15 cellular contexts compared by ENCODE assay signal in the genomic region with DNA sequence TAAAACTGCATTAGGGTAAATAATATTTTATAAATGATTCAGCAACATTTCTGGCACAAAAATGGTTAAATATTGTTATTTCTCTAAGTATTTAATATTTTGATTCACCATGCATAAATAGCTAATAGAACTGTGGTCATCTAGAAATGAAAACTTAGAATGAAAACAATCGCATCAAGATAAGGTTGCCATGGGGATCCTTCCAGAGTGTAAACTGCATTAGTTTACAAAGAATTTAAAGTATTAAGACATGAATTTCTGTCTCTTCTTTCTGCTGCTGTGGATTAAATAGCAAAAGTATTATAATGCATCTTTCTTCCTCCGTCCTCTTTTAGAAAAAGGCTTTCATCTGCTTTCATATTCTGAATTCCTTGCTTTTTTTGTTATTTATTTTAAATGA.
"Had no signal": no experiment of that assay in that cellular context is flagged by ENCODE, and none has a peak within 500 bp of the region (broad histone marks: within the 10 kb centered on the region; RNA-seq: fewer than 3 reads in every experiment).

No MANE protein-coding gene starts in this region.

- H3K4me3 ChIP-seq: lung, psoas muscle, sigmoid colon, testis had no signal

- H3K27ac Mint-ChIP-seq: activated naive CD4-positive, alpha-beta T cell treated with anti-CD3 and anti-CD28 coated beads, Interleukin-2, amount 50 U/mL, for 24 hours; natural killer cell; T-helper 2 cell treated with Interferon-gamma antibody and Interleukin-4, amounts not matched to agents 5 μg/mL and 100 μg/mL, for 36 hours had no signal

- H3K27me3 Mint-ChIP-seq: activated naive CD4-positive, alpha-beta T cell treated with anti-CD3 and anti-CD28 coated beads, Interleukin-2, amount 50 U/mL, for 24 hours; stimulated activated naive CD8-positive, alpha-beta T cell treated with anti-CD3 and anti-CD28 coated beads, Interleukin-15, amount 100 ng/mL, for 72 hours had no signal

- H3K36me3 Mint-ChIP-seq: activated naive CD4-positive, alpha-beta T cell treated with anti-CD3 and anti-CD28 coated beads, Interleukin-2, amount 50 U/mL, for 24 hours; natural killer cell had no signal

- H3K4me1 Mint-ChIP-seq: activated naive CD4-positive, alpha-beta T cell treated with anti-CD3 and anti-CD28 coated beads, Interleukin-2, amount 50 U/mL, for 24 hours; natural killer cell; stimulated activated naive CD8-positive, alpha-beta T cell treated with anti-CD3 and anti-CD28 coated beads, Interleukin-15, amount 100 ng/mL, for 72 hours had no signal

- DNase-seq: activated effector memory CD4-positive, alpha-beta T cell treated with Interleukin-2 at 50 U/mL for 16 hours; activated T-cell treated with anti-CD3 and anti-CD28 coated beads, Interleukin-2, amount 50 U/mL, for 1 hour; amygdala; hippocampal formation; natural killer cell; psoas muscle; sigmoid colon; stimulated activated CD4-positive, alpha-beta T cell treated with anti-CD3 and anti-CD28 coated beads, Interleukin-12 subunit alpha, Interleukin-12 subunit beta, amount 100 ng/mL, for 4 hours; stimulated activated CD4-positive, alpha-beta T cell treated with anti-CD3 and anti-CD28 coated beads, Interleukin-2, amount 100 ng/mL, for 48 hours; stimulated activated CD8-positive, alpha-beta memory T cell treated with anti-CD3 and anti-CD28 coated beads, Interleukin-4, amount 100 ng/mL, for 48 hours; stimulated activated naive CD8-positive, alpha-beta T cell treated with anti-CD3 and anti-CD28 coated beads, Interleukin-15, amount 100 ng/mL, for 72 hours; testis had no signal

- ATAC-seq: natural killer cell; psoas muscle; stimulated activated naive CD8-positive, alpha-beta T cell treated with anti-CD3 and anti-CD28 coated beads, Interleukin-15, amount 100 ng/mL, for 72 hours had no signal

- H3K4me3 Mint-ChIP-seq: activated naive CD4-positive, alpha-beta T cell treated with anti-CD3 and anti-CD28 coated beads, Interleukin-2, amount 50 U/mL, for 24 hours; natural killer cell; stimulated activated naive CD8-positive, alpha-beta T cell treated with anti-CD3 and anti-CD28 coated beads, Interleukin-15, amount 100 ng/mL, for 72 hours; T-helper 2 cell treated with Interferon-gamma antibody and Interleukin-4, amounts not matched to agents 5 μg/mL and 100 μg/mL, for 36 hours had no signal
